Comparison of ENCODE assay signal across 8 cellular contexts in genomic region chr4:38867478-38868054, GRCh38. TPM values are rescaled to one million over a fixed set of nuclear protein-coding genes. Genes with fewer than 3 reads are reported as not detected.
DNase-seq lines count a peak whose midpoint lies in the region; ATAC-seq and TF ChIP-seq lines count a peak whose summit lies in the region.

TSS of gene FAM114A1 (plus strand) at chr4:38867806. CDS start at chr4:38878079, 10,273 bp downstream.

- peaks cover 18% of the 10 kb centered on the region for H3K4me1 Mint-ChIP-seq in activated naive CD8-positive, alpha-beta T cell (ENCODE audit: low read depth)

- peak within 1 kb of the TSS; percentile 60 for H3K4me3 ChIP-seq in neural cell (ENCODE audit: low read length)

- H3K36me3 Mint-ChIP-seq in activated naive CD8-positive, alpha-beta T cell: peaks cover 2% of the 10 kb centered on the region

- peak; percentile 84 for DNase-seq in Ammon's horn (ENCODE audit: low spot score)
- DNase-seq in NCI-H774 (lab: John Stamatoyannopoulos, UW): peak; percentile 85
- DNase-seq in globus pallidus (ENCODE audit: low spot score): peak; percentile 83

- TF ChIP-seq CTCF in neural cell (IDR thresholded peaks at IDR 0.05; ENCODE audit: poor library complexity, severe bottlenecking): no peak

- no peaks in the 10 kb centered on the region for H4K20me1 ChIP-seq in neural cell (ENCODE audit: insufficient read depth)

- peak within 1 kb of the TSS; percentile 28 for H3K27ac Mint-ChIP-seq in activated naive CD8-positive, alpha-beta T cell

- peaks cover 22% of the 10 kb centered on the region for H3K27me3 ChIP-seq in neural cell (ENCODE audit: insufficient read depth, low read depth, low read length)

- no peaks in the 10 kb centered on the region for H3F3A ChIP-seq in neural cell (ENCODE audit: insufficient read depth, low read length, poor library complexity, severe bottlenecking)

- H3K9ac ChIP-seq in neural cell (ENCODE audit: low read length): no peak within 1 kb of the TSS

- H3K9me2 ChIP-seq in neural cell (ENCODE audit: insufficient read depth, low read length): no peaks in the 10 kb centered on the region

- H3K4me2 ChIP-seq in neural cell (ENCODE audit: low read length): no peak within 1 kb of the TSS

- TF ChIP-seq RAD21 in neural cell (conservative IDR thresholded peaks at IDR 0.05): no peak

- no peaks in the 10 kb centered on the region for H3K36me3 ChIP-seq in neural cell (ENCODE audit: insufficient read depth, low read length)

- no peak within 1 kb of the TSS for H2AFZ ChIP-seq in neural cell (ENCODE audit: low read depth, low read length)

- H3K9me3 Mint-ChIP-seq in activated naive CD8-positive, alpha-beta T cell (ENCODE audit: low read depth): no peaks in the 10 kb centered on the region

- H3K9me3 ChIP-seq in neural cell (ENCODE audit: low read length): no peaks in the 10 kb centered on the region

- peaks cover 8% of the 10 kb centered on the region for H3K27me3 Mint-ChIP-seq in activated naive CD8-positive, alpha-beta T cell

- ATAC-seq in GM18508 (IDR thresholded peaks at IDR 0.05; ENCODE audit: insufficient read depth, unreplicated experiment) (peak; percentile 52), HG02938 (IDR thresholded peaks at IDR 0.05; ENCODE audit: unreplicated experiment) (peak; percentile 50), GM21526 (IDR thresholded peaks at IDR 0.05; ENCODE audit: low FRiP score, unreplicated experiment) (no peak)

- peak within 1 kb of the TSS; percentile 84 for H3K4me3 Mint-ChIP-seq in activated naive CD8-positive, alpha-beta T cell

- no peaks in the 10 kb centered on the region for H3K79me2 ChIP-seq in neural cell (replicated peaks; ENCODE audit: insufficient read depth, low read length)

- no peak within 1 kb of the TSS for H3K27ac ChIP-seq in neural cell (ENCODE audit: low read length)

- no peak for TF ChIP-seq EP300 in neural cell (conservative IDR thresholded peaks at IDR 0.05; ENCODE audit: poor library complexity, severe bottlenecking)

TF ChIP-seq in neural cell, 6 proteins besides CTCF, POLR2A, EP300 and RAD21:
- no peak for TF ChIP-seq EZH2 (IDR thresholded peaks at IDR 0.05; ENCODE audit: borderline replicate concordance, insufficient read depth, low read length, poor library complexity, severe bottlenecking)
- TF ChIP-seq POLR2AphosphoS5 (IDR thresholded peaks at IDR 0.05): no peak
- no peak for TF ChIP-seq TAF1 (IDR thresholded peaks at IDR 0.05; ENCODE audit: low read depth)
- no peak for TF ChIP-seq MXI1 (conservative IDR thresholded peaks at IDR 0.05; ENCODE audit: poor library complexity, severe bottlenecking)
- TF ChIP-seq SMC3 (conservative IDR thresholded peaks at IDR 0.05; ENCODE audit: poor library complexity): no peak
- no peak for TF ChIP-seq REST (IDR thresholded peaks at IDR 0.05; ENCODE audit: borderline replicate concordance)

RNA-seq across cellular contexts. Expression of gene FAM114A1, which starts in this region (rescaled TPM):
- 0.32 TPM in 1 of 2 replicates, not detected in the other for polyA plus RNA-seq in neural cell
- polyA minus RNA-seq in neural cell: 0.24 and 0.58 TPM in 2 replicates
